33 cellular contexts compared by ENCODE assay signal in genomic region chr20:51623255-51623654, GRCh38.
"Had no signal": no experiment of that assay in that cellular context is flagged by ENCODE, and none has a peak within 500 bp of the region (broad histone marks: within the 10 kb centered on the region; RNA-seq: fewer than 3 reads in every experiment).

No MANE protein-coding gene starts in this region.

- FAIRE-seq: RCC 7860 had no signal

- H3K4me2 ChIP-seq: PC-9, SK-N-SH had no signal

- H3K4me3 ChIP-seq: MG63, PC-9, SJSA1 had no signal

- H3K27me3 ChIP-seq: MG63, SJSA1 had no signal

- H3K9me3 ChIP-seq: MG63, SJSA1, SK-N-SH had no signal

- DNase-seq: Kasumi-1, KG1, MG63, NCI-H1048, NCI-H1092 treated with DMSO at 0.1 percent for 48 hours, NCI-H1105 treated with DMSO at 0.1 percent for 48 hours, NCI-H1417, NCI-H1436, NCI-H146, NCI-H1694, NCI-H187, NCI-H1930, NCI-H2029 treated with DMSO at 0.1 percent for 48 hours, NCI-H2081 treated with DMSO at 0.1 percent for 48 hours, NCI-H2107, NCI-H2171, NCI-H226, NCI-H446 treated with DMSO at 0.1 percent for 48 hours, NCI-H510A, NCI-H524, NCI-H526, NCI-H69, NCI-H748 treated with DMSO at 0.1 percent for 48 hours, NCI-H82, OCI-M1, PC-9, Right ventricle myocardium superior, RPMI8226, SHP77 treated with DMSO at 0.1 percent for 48 hours, SK-N-SH, SW 1271 had no signal

- H3K27ac ChIP-seq: PC-9, SJSA1 had no signal

- H3K9ac ChIP-seq: SK-N-SH had no signal

- H2AFZ ChIP-seq: PC-9 had no signal

- H3K36me3 ChIP-seq: MG63, SJSA1 had no signal

- H3K4me1 ChIP-seq: SJSA1 had no signal
